ENCODE assay signal across 16 cellular contexts in genomic region chr7:149524399-149524798, GRCh38. TPM values are rescaled to one million over a fixed set of nuclear protein-coding genes. Genes with fewer than 3 reads are reported as not detected.
A peak's percentile ranks its signal among the peaks of the same experiment; 100 is the strongest.
DNase-seq lines count a peak whose midpoint lies in the region.
"Had no signal": no experiment of that assay in that cellular context is flagged by ENCODE, and none has a peak within 500 bp of the region (broad histone marks: within the 10 kb centered on the region; RNA-seq: fewer than 3 reads in every experiment).

No MANE protein-coding gene starts in this region.

- DNase-seq in ELR (ENCODE audit: low read depth), result peak; percentile 50
- DNase-seq in NCI-H226, result peak; percentile 13
- DNase-seq in dermis blood vessel endothelial cell, result peak; percentile 22
- peak; percentile 10 for DNase-seq in glomerular endothelial cell (ENCODE audit: extremely low read depth, low read depth, low spot score)
- DNase-seq in stimulated activated naive CD4-positive, alpha-beta T cell (lab: John Stamatoyannopoulos, UW), result no peak
- DNase-seq in amniotic stem cell (lab: John Stamatoyannopoulos, UW), result no peak
- no peak for DNase-seq in NCI-H2081 treated with DMSO at 0.1 percent for 48 hours (lab: John Stamatoyannopoulos, UW)
- DNase-seq: CD4-positive, CD25-positive, alpha-beta regulatory T cell; DMS79 treated with DMSO at 0.1 percent for 48 hours; MM.1S; NCI-H1048; NCI-H1417 treated with DMSO at 0.1 percent for 48 hours; NCI-H187; NCI-H510A; Peyer's patch; Right ventricle myocardium superior had no signal

RNA-seq across cellular contexts. Expression of gene ZNF746, which starts 26.8 kb away (rescaled TPM):
- total RNA-seq in dermis blood vessel endothelial cell (22.7 and 24.3 TPM in 2 replicates), glomerular endothelial cell (17.3 and 25.0 TPM in 2 replicates)

Comparison
In these comparisons a context has a peak if more than half of its experiments do, and no peak if none do; other contexts are left out.
1. DNase-seq: peak in ELR (single experiment), NCI-H226 (single experiment), dermis blood vessel endothelial cell (single experiment) and glomerular endothelial cell (single experiment); none in stimulated activated naive CD4-positive, alpha-beta T cell (0 of 6), amniotic stem cell (single experiment) and NCI-H2081 treated with DMSO at 0.1 percent for 48 hours (single experiment).